ENCODE assay signal across 7 cellular contexts in genomic region chr9:133169687-133170086, GRCh38. TPM values are rescaled to one million over a fixed set of nuclear protein-coding genes. Genes with fewer than 3 reads are reported as not detected.
"Had no signal": no experiment of that assay in that cellular context is flagged by ENCODE, and none has a peak within 500 bp of the region (broad histone marks: within the 10 kb centered on the region; RNA-seq: fewer than 3 reads in every experiment).

No MANE protein-coding gene starts in this region.

RNA-seq across cellular contexts. Expression of gene GBGT1, which starts 6.0 kb away (rescaled TPM):
- total RNA-seq: H4, HepG2 had no signal
- polyA plus RNA-seq: HepG2 had no signal

RNA-seq across cellular contexts. Expression of gene OBP2B, which starts 39.4 kb away (rescaled TPM):
- total RNA-seq: GM23248, H4, H7, HepG2, HFFc6, HT1080 had no signal
- polyA plus RNA-seq: GM23248, HepG2, IgD-negative memory B cell had no signal
